Comparison of ENCODE assay signal across 9 cellular contexts in genomic region chr3:136749106-136749505, GRCh38. TPM values are rescaled to one million over a fixed set of nuclear protein-coding genes. Genes with fewer than 3 reads are reported as not detected.
DNase-seq lines count a peak whose midpoint lies in the region; ATAC-seq and TF ChIP-seq lines count a peak whose summit lies in the region.
"Had no signal": no experiment of that assay in that cellular context is flagged by ENCODE, and none has a peak within 500 bp of the region (broad histone marks: within the 10 kb centered on the region; RNA-seq: fewer than 3 reads in every experiment).

No MANE protein-coding gene starts in this region.

- DNase-seq in A673 (ENCODE audit: low spot score) = no peak
- DNase-seq in Calu3 = no peak
- DNase-seq in activated CD4-positive, alpha-beta memory T cell treated with anti-CD3 and anti-CD28 coated beads for 36 hours = no peak
- DNase-seq in naive B cell = no peak
- DNase-seq in thyroid gland = no peak
- no peak for DNase-seq in stimulated activated CD4-positive, alpha-beta T cell treated with anti-CD3 and anti-CD28 coated beads, Interleukin-1b, Interleukin-23, amount 100 ng/mL, for 48 hours
- DNase-seq in KG1 (lab: John Stamatoyannopoulos, UW) = no peak
- no peak for DNase-seq in DMS53 treated with DMSO at 0.1 percent for 48 hours (lab: John Stamatoyannopoulos, UW; ENCODE audit: unreplicated experiment)
- DNase-seq: NCI-H1694 treated with DMSO at 0.1 percent for 48 hours had no signal

- ATAC-seq in naive B cell (ENCODE audit: low read depth in 2 of 2) = no peak

- H3K36me3 Mint-ChIP-seq in Calu3 (ENCODE audit: insufficient read depth, unreplicated experiment) (peaks cover 40% of the 10 kb centered on the region), naive B cell (no peaks in the 10 kb centered on the region)
- peaks cover 8% of the 10 kb centered on the region for H3K36me3 Mint-ChIP-seq in activated CD4-positive, alpha-beta memory T cell treated with anti-CD3 and anti-CD28 coated beads for 36 hours

- H3K4me3 Mint-ChIP-seq in Calu3 (ENCODE audit: low read depth, unreplicated experiment) (no peak overlapping the region), naive B cell (peak overlapping the region in 5 of 8 donors; percentile 2 to 99 (median 49))
- H3K4me3 Mint-ChIP-seq in activated CD4-positive, alpha-beta memory T cell treated with anti-CD3 and anti-CD28 coated beads for 36 hours = no peak overlapping the region

- POLR2A ChIA-PET in A673 (lab: Charles Lee; ENCODE audit: low non-redundant PET) = no interaction called here
- POLR2A ChIA-PET in activated CD4-positive, alpha-beta memory T cell treated with anti-CD3 and anti-CD28 coated beads for 36 hours (lab: Charles Lee) = no interaction called here

- BruUV-seq in A673 (replicated peaks; lab: Mats Ljungman, UMichigan) = no TSS peak
- no TSS peak for BruUV-seq in Calu3 (replicated peaks; lab: Mats Ljungman, UMichigan)

- 84 to 88% methylated on average over 4 of the region's 4 CpGs for WGBS in thyroid gland, 2 donors

- H3K4me3 ChIP-seq in A673 (ENCODE audit: low read depth, low read length, poor library complexity, severe bottlenecking) (no peak overlapping the region), thyroid gland (replicated peaks in 1 of 3) (no peak overlapping the region)

- peaks cover under 1% of the 10 kb centered on the region for H3K9me3 ChIP-seq in A673 (ENCODE audit: low read depth, low read length, poor library complexity, severe bottlenecking)
- H3K9me3 ChIP-seq in thyroid gland = no peaks in the 10 kb centered on the region

- peak overlapping the region; percentile 98 for H3K27ac ChIP-seq in A673 (ENCODE audit: low read depth, low read length, poor library complexity, severe bottlenecking)
- no peak overlapping the region for H3K27ac ChIP-seq in thyroid gland

- no peak for TF ChIP-seq POLR2A in thyroid gland (IDR thresholded peaks at IDR 0.05)

- TF ChIP-seq CTCF in A673 (conservative IDR thresholded peaks at IDR 0.05; ENCODE audit: low read depth, low read length) (no peak), Calu3 (IDR thresholded peaks at IDR 0.05; ENCODE audit: unreplicated experiment) (no peak), thyroid gland (IDR thresholded peaks at IDR 0.05) (no peak)

- no peaks in the 10 kb centered on the region for H3K27me3 ChIP-seq in A673 (replicated peaks; ENCODE audit: insufficient read depth, low read depth, low read length, poor library complexity)
- H3K27me3 ChIP-seq in thyroid gland = no peaks in the 10 kb centered on the region

- CTCF ChIA-PET in A673 (lab: Charles Lee) = interaction anchor here (0.6 kb wide), 1 partner anchor 20 kb away, joined by 9 read pairs; no protein-coding TSS in a partner anchor
- CTCF ChIA-PET in Calu3 (lab: Charles Lee) = interaction anchor here (0.5 kb wide), 1 partner anchor 112 kb away, joined by 4 read pairs; no protein-coding TSS in a partner anchor
- CTCF ChIA-PET in activated CD4-positive, alpha-beta memory T cell treated with anti-CD3 and anti-CD28 coated beads for 36 hours (lab: Charles Lee) = interaction anchor here (2.6 to 3.0 kb wide), 2 partner anchors 265 to 358 kb away, joined by 12 to 13 read pairs; no protein-coding TSS in a partner anchor

- H3K36me3 ChIP-seq in A673 (ENCODE audit: insufficient read depth, low read length, poor library complexity, severe bottlenecking) = no peaks in the 10 kb centered on the region
- no peaks in the 10 kb centered on the region for H3K36me3 ChIP-seq in thyroid gland

- H3K4me1 Mint-ChIP-seq in Calu3 (ENCODE audit: low read depth, unreplicated experiment) = peaks cover 30% of the 10 kb centered on the region
- H3K4me1 Mint-ChIP-seq in activated CD4-positive, alpha-beta memory T cell treated with anti-CD3 and anti-CD28 coated beads for 36 hours (ENCODE audit: low read depth) = peaks cover 43% of the 10 kb centered on the region
- peaks cover 32 to 76% (median 57%) of the 10 kb centered on the region in 3 donors for H3K4me1 Mint-ChIP-seq in naive B cell

- H3K9me3 Mint-ChIP-seq in Calu3 (ENCODE audit: low read depth, unreplicated experiment) = no peaks in the 10 kb centered on the region
- no peaks in the 10 kb centered on the region for H3K9me3 Mint-ChIP-seq in activated CD4-positive, alpha-beta memory T cell treated with anti-CD3 and anti-CD28 coated beads for 36 hours
- no peaks in the 10 kb centered on the region for H3K9me3 Mint-ChIP-seq in naive B cell

- peaks cover 30% of the 10 kb centered on the region for H3K4me1 ChIP-seq in A673 (ENCODE audit: insufficient read depth, low read length, poor library complexity, severe bottlenecking)
- peaks cover 16 to 47% of the 10 kb centered on the region in 2 donors for H3K4me1 ChIP-seq in thyroid gland

- peak overlapping the region; percentile 6 for H3K27ac Mint-ChIP-seq in Calu3 (ENCODE audit: unreplicated experiment)
- peak overlapping the region; percentile 25 for H3K27ac Mint-ChIP-seq in activated CD4-positive, alpha-beta memory T cell treated with anti-CD3 and anti-CD28 coated beads for 36 hours
- H3K27ac Mint-ChIP-seq in naive B cell = no peak overlapping the region

- intact Hi-C loops in A673 (cut with micrococcal nuclease; ENCODE audit: unreplicated experiment) = no loop called here
- intact Hi-C loops in Calu3 (cut with micrococcal nuclease; ENCODE audit: unreplicated experiment) = no loop called here
- intact Hi-C loops in activated CD4-positive, alpha-beta memory T cell treated with anti-CD3 and anti-CD28 coated beads for 36 hours (cut with micrococcal nuclease) = no loop called here
- intact Hi-C loops in thyroid gland (cut with DNase I) = no loop called here

- H3K27me3 Mint-ChIP-seq in Calu3 (ENCODE audit: unreplicated experiment) (no peaks in the 10 kb centered on the region), naive B cell (no peaks in the 10 kb centered on the region)
- H3K27me3 Mint-ChIP-seq in activated CD4-positive, alpha-beta memory T cell treated with anti-CD3 and anti-CD28 coated beads for 36 hours = no peaks in the 10 kb centered on the region

RNA-seq across cellular contexts. Expression of gene STAG1, which starts 3.1 kb away (rescaled TPM):
- total RNA-seq in A673 (2021) = 43.0 and 47.4 TPM in 2 replicates
- total RNA-seq in Calu3 (2022) = 33.3 and 39.3 TPM in 2 replicates
- total RNA-seq in activated CD4-positive, alpha-beta memory T cell treated with anti-CD3 and anti-CD28 coated beads for 36 hours = 10 to 100 TPM; 30.6 to 32.3 TPM
- 10 to 100 TPM; 14.0 to 27.7 (median 25.1) TPM for polyA plus RNA-seq in naive B cell (ENCODE audit: low read depth in 6 of 6)
- total RNA-seq in thyroid gland = 10 to 100 TPM; 50.5 to 68.8 (median 54.4) TPM

Comparison
In these comparisons a context has a peak if more than half of its experiments do, and no peak if none do; other contexts are left out.
1. H3K27ac Mint-ChIP-seq: peak in Calu3 (single experiment) and activated CD4-positive, alpha-beta memory T cell treated with anti-CD3 and anti-CD28 coated beads for 36 hours (single experiment); none in naive B cell (0 of 6).
2. H3K4me3 Mint-ChIP-seq: peak in naive B cell (5 of 8); none in Calu3 (single experiment) and activated CD4-positive, alpha-beta memory T cell treated with anti-CD3 and anti-CD28 coated beads for 36 hours (single experiment).